22 cellular contexts compared by ENCODE assay signal in the genomic region with DNA sequence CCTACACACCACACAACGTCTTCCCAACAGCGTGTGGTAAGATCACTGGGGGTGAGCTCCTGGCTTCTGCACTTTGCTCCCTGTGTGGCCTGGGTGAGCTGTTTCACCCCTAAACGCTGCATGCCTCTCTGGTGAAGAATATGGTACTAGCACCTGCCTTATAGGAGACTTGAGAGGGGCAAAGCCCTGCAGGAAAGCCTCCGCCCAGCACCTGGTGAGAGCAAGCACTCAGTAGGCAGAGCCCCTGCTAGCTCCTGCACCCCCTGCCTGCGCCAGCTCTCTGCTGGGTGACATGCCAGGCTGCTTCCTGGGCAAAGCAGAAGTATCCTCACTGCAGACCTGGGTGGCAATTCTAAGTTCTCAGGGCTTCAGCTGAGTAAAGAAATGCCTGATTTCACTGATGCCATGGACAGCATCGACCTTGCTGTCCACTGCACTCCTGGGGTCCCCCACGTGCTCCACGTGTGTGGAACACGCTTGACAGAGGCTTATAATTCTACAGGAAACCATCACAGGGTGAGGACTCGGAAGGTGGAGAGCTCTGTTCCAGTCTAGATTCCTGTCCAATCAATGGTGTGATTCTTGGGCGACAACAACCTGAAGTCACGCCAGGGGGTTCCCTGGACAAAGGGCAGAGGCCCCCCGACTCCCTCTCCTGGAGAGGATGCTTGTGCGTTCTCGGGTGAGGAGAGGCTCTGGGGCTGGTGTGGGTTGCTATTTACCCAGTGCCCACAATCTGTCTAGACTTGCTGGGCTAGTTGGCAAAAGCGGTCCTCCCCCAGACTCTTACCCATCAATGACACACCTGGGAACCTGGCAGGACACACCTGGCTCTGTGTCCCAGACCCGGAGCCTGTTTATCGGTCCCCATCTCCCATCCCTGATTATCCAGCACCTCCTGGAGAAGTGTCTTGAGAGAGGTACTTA. TPM values are rescaled to one million over a fixed set of nuclear protein-coding genes. Genes with fewer than 3 reads are reported as not detected.
DNase-seq lines count a peak whose midpoint lies in the region; ATAC-seq, FAIRE-seq and TF ChIP-seq lines count a peak whose summit lies in the region.
"Had no signal": no experiment of that assay in that cellular context is flagged by ENCODE, and none has a peak within 500 bp of the region (broad histone marks: within the 10 kb centered on the region; RNA-seq: fewer than 3 reads in every experiment).

No MANE protein-coding gene starts in this region.

- H3K27ac ChIP-seq in esophagus (ENCODE audit: low read depth in 2 of 2, low read length in 1 of 2) = peak overlapping the region; percentile 76 to 89
- H3K27ac ChIP-seq: brain microvascular endothelial cell, GM23248, RWPE1 had no signal

- H3K4me3 ChIP-seq in esophagus (ENCODE audit: low read depth in 1 of 2, low read length in 2 of 2) = no peak overlapping the region
- H3K4me3 ChIP-seq: GM23248 had no signal

- no peaks in the 10 kb centered on the region for H3K9me3 Mint-ChIP-seq in activated T-helper 1 cell treated with anti-CD3 and anti-CD28 coated beads, Interleukin-12 subunit alpha, Interleukin-12 subunit beta, Interleukin-2, Interleukin-4 antibody, amounts not matched to agents 30 ng/mL and 10 ng/mL and 1 ng/mL, durations not matched to agents 14 hours and 24 hours and 36 hours
- H3K9me3 Mint-ChIP-seq: activated B cell treated with CpG ODN at 0.5 μM for 24 hours; activated naive CD4-positive, alpha-beta T cell treated with anti-CD3 and anti-CD28 coated beads, Interleukin-2, amount 50 U/mL, for 24 hours; naive thymus-derived CD4-positive, alpha-beta T cell; T-cell had no signal

- H3K36me3 ChIP-seq in esophagus (ENCODE audit: control insufficient read depth in 2 of 2, insufficient read depth in 2 of 2, low read length in 1 of 2) = no peaks in the 10 kb centered on the region
- H3K36me3 ChIP-seq: brain microvascular endothelial cell had no signal

- no peak overlapping the region for H3K4me3 Mint-ChIP-seq in activated T-helper 1 cell treated with anti-CD3 and anti-CD28 coated beads, Interleukin-12 subunit alpha, Interleukin-12 subunit beta, Interleukin-2, Interleukin-4 antibody, amounts not matched to agents 30 ng/mL and 10 ng/mL and 1 ng/mL, durations not matched to agents 14 hours and 24 hours and 36 hours
- H3K4me3 Mint-ChIP-seq: activated B cell treated with CpG ODN at 0.5 μM for 24 hours; activated naive CD4-positive, alpha-beta T cell treated with anti-CD3 and anti-CD28 coated beads, Interleukin-2, amount 50 U/mL, for 24 hours; naive thymus-derived CD4-positive, alpha-beta T cell; T-cell had no signal

- H3K36me3 Mint-ChIP-seq in activated T-helper 1 cell treated with anti-CD3 and anti-CD28 coated beads, Interleukin-12 subunit alpha, Interleukin-12 subunit beta, Interleukin-2, Interleukin-4 antibody, amounts not matched to agents 30 ng/mL and 10 ng/mL and 1 ng/mL, durations not matched to agents 14 hours and 24 hours and 36 hours (ENCODE audit: low read depth) = no peaks in the 10 kb centered on the region
- H3K36me3 Mint-ChIP-seq: activated naive CD4-positive, alpha-beta T cell treated with anti-CD3 and anti-CD28 coated beads, Interleukin-2, amount 50 U/mL, for 24 hours; naive thymus-derived CD4-positive, alpha-beta T cell; T-cell had no signal

- TF ChIP-seq POLR2A in GM12892 (IDR thresholded peaks at IDR 0.05; ENCODE audit: low read depth, low read length) = no peak

- no peak overlapping the region for H3K27ac Mint-ChIP-seq in activated T-helper 1 cell treated with anti-CD3 and anti-CD28 coated beads, Interleukin-12 subunit alpha, Interleukin-12 subunit beta, Interleukin-2, Interleukin-4 antibody, amounts not matched to agents 30 ng/mL and 10 ng/mL and 1 ng/mL, durations not matched to agents 14 hours and 24 hours and 36 hours
- H3K27ac Mint-ChIP-seq: activated B cell treated with CpG ODN at 0.5 μM for 24 hours; activated naive CD4-positive, alpha-beta T cell treated with anti-CD3 and anti-CD28 coated beads, Interleukin-2, amount 50 U/mL, for 24 hours; naive thymus-derived CD4-positive, alpha-beta T cell; T-cell had no signal

- peaks cover 23 to 67% of the 10 kb centered on the region in 2 donors for H3K4me1 ChIP-seq in esophagus (ENCODE audit: control insufficient read depth in 2 of 2, insufficient read depth in 2 of 2, low read length in 1 of 2)

- H3K27me3 ChIP-seq in esophagus (ENCODE audit: control insufficient read depth in 1 of 2, insufficient read depth in 2 of 2, low read length in 2 of 2) = no peaks in the 10 kb centered on the region
- H3K27me3 ChIP-seq: brain microvascular endothelial cell had no signal

- intact Hi-C loops in sciatic nerve (cut with DNase I) = no loop called here
- intact Hi-C loops in activated T-helper 1 cell treated with anti-CD3 and anti-CD28 coated beads, Interleukin-12 subunit alpha, Interleukin-12 subunit beta, Interleukin-2, Interleukin-4 antibody, amounts not matched to agents 30 ng/mL and 10 ng/mL and 1 ng/mL, durations not matched to agents 14 hours and 24 hours and 36 hours (cut with micrococcal nuclease) = no loop called here

- H3K27me3 Mint-ChIP-seq in activated T-helper 1 cell treated with anti-CD3 and anti-CD28 coated beads, Interleukin-12 subunit alpha, Interleukin-12 subunit beta, Interleukin-2, Interleukin-4 antibody, amounts not matched to agents 30 ng/mL and 10 ng/mL and 1 ng/mL, durations not matched to agents 14 hours and 24 hours and 36 hours (ENCODE audit: insufficient read depth) = peaks cover 21% of the 10 kb centered on the region
- H3K27me3 Mint-ChIP-seq: activated naive CD4-positive, alpha-beta T cell treated with anti-CD3 and anti-CD28 coated beads, Interleukin-2, amount 50 U/mL, for 24 hours had no signal

- ATAC-seq in sciatic nerve = no peak
- ATAC-seq: naive thymus-derived CD4-positive, alpha-beta T cell had no signal

- WGBS in esophagus, 2 donors = 54 to 55% methylated on average over 18 of the region's 18 CpGs

- DNase-seq in NCI-H1417 (lab: John Stamatoyannopoulos, UW) (peak in 2 of 3 experiments; percentile 61 to 69), NCI-H1417 treated with DMSO at 0.1 percent for 48 hours (lab: John Stamatoyannopoulos, UW) (no peak), NCI-H345 (lab: John Stamatoyannopoulos, UW) (peak; percentile 78), sciatic nerve (ENCODE audit: low spot score) (peak; percentile 42), GM12892 (ENCODE audit: insufficient read length) (no peak)
- DNase-seq in activated T-helper 1 cell treated with anti-CD3 and anti-CD28 coated beads, Interleukin-12 subunit alpha, Interleukin-12 subunit beta, Interleukin-2, Interleukin-4 antibody, amounts not matched to agents 30 ng/mL and 10 ng/mL and 1 ng/mL, durations not matched to agents 14 hours and 24 hours and 36 hours (ENCODE audit: low spot score) = no peak
- no peak for DNase-seq in activated naive CD4-positive, alpha-beta T cell treated with Interleukin-2 at 50 U/mL for 16 hours
- DNase-seq: activated B cell treated with CpG ODN at 0.5 μM for 24 hours; activated CD8-positive, alpha-beta memory T cell treated with anti-CD3 and anti-CD28 coated beads, Interleukin-2, amount 50 U/mL, for 4 hours; brain microvascular endothelial cell; C1 segment of cervical spinal cord; GM23248; naive thymus-derived CD4-positive, alpha-beta T cell; NCI-H1436; stimulated activated CD4-positive, alpha-beta T cell treated with anti-CD3 and anti-CD28 coated beads, Interleukin-15, amount 100 ng/mL, for 24 hours; T-cell had no signal

- no peak for FAIRE-seq in GM12892 (lab: Jason Lieb, UNC)

- H3K4me1 Mint-ChIP-seq in activated T-helper 1 cell treated with anti-CD3 and anti-CD28 coated beads, Interleukin-12 subunit alpha, Interleukin-12 subunit beta, Interleukin-2, Interleukin-4 antibody, amounts not matched to agents 30 ng/mL and 10 ng/mL and 1 ng/mL, durations not matched to agents 14 hours and 24 hours and 36 hours (ENCODE audit: low read depth) = no peaks in the 10 kb centered on the region
- H3K4me1 Mint-ChIP-seq: activated B cell treated with CpG ODN at 0.5 μM for 24 hours; activated naive CD4-positive, alpha-beta T cell treated with anti-CD3 and anti-CD28 coated beads, Interleukin-2, amount 50 U/mL, for 24 hours had no signal

- H3K9me3 ChIP-seq in esophagus (ENCODE audit: control insufficient read depth in 2 of 2, insufficient read depth in 1 of 2, low read depth in 1 of 2, low read length in 1 of 2) = no peaks in the 10 kb centered on the region

RNA-seq across cellular contexts. Expression of gene CALML5, which starts 5.0 kb away (rescaled TPM):
- polyA plus RNA-seq in esophagus = 100 to 1,000 TPM in 1 of 2 donors, 10 to 100 TPM in 1; 75.9 to 185 TPM
- not detected for total RNA-seq in sciatic nerve
- polyA plus RNA-seq in GM12892 (2012; ENCODE audit: missing spikeins) = not detected
- total RNA-seq in activated T-helper 1 cell treated with anti-CD3 and anti-CD28 coated beads, Interleukin-12 subunit alpha, Interleukin-12 subunit beta, Interleukin-2, Interleukin-4 antibody, amounts not matched to agents 30 ng/mL and 10 ng/mL and 1 ng/mL, durations not matched to agents 14 hours and 24 hours and 36 hours = not detected in 2 replicates
- total RNA-seq: A172; activated B cell treated with CpG ODN at 0.5 μM for 24 hours; Daoy; GM23248; naive thymus-derived CD4-positive, alpha-beta T cell; pulmonary artery endothelial cell; T-cell had no signal
- polyA plus RNA-seq: GM23248; naive thymus-derived CD4-positive, alpha-beta T cell had no signal

RNA-seq across cellular contexts. Expression of gene CALML3, which starts 20.4 kb away (rescaled TPM):
- polyA plus RNA-seq in esophagus = 100 to 1,000 TPM; 224 to 330 TPM
- total RNA-seq in sciatic nerve = not detected
- not detected for polyA plus RNA-seq in GM12892 (2012; ENCODE audit: missing spikeins)
- not detected in 2 replicates for total RNA-seq in activated T-helper 1 cell treated with anti-CD3 and anti-CD28 coated beads, Interleukin-12 subunit alpha, Interleukin-12 subunit beta, Interleukin-2, Interleukin-4 antibody, amounts not matched to agents 30 ng/mL and 10 ng/mL and 1 ng/mL, durations not matched to agents 14 hours and 24 hours and 36 hours
- total RNA-seq: A172; activated B cell treated with CpG ODN at 0.5 μM for 24 hours; Daoy; GM23248; naive thymus-derived CD4-positive, alpha-beta T cell; pulmonary artery endothelial cell; T-cell had no signal
- polyA plus RNA-seq: GM23248; naive thymus-derived CD4-positive, alpha-beta T cell had no signal

Comparison
In these comparisons a context has a peak if more than half of its experiments do, and no peak if none do; other contexts are left out.
1. DNase-seq: peak in NCI-H1417 (2 of 3), NCI-H345 (single experiment) and sciatic nerve (single experiment); none in NCI-H1417 treated with DMSO at 0.1 percent for 48 hours (single experiment), GM12892 (single experiment), activated T-helper 1 cell treated with anti-CD3 and anti-CD28 coated beads, Interleukin-12 subunit alpha, Interleukin-12 subunit beta, Interleukin-2, Interleukin-4 antibody, amounts not matched to agents 30 ng/mL and 10 ng/mL and 1 ng/mL, durations not matched to agents 14 hours and 24 hours and 36 hours (single experiment) and activated naive CD4-positive, alpha-beta T cell treated with Interleukin-2 at 50 U/mL for 16 hours (single experiment).